ENCODE assay signal across 17 cellular contexts in the genomic region with DNA sequence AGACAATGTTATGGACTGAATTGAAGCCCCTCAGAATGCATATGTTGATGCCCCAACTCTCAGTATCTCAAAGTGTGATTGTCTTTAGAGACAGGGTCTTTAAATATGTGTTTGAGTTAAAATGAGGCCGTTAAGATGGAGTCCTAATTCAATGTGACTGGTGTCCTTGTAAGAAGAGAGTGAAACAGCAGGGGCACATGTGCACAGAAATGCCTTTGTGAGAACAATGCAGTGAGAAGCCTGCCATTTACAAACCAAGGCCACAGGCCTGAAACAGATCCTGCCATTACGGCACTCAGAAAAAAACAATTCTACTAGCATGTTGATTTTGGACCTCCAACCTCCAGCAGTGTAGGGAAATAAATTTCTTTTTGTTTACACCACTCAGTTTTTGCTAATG.
A peak's percentile ranks its signal among the peaks of the same experiment; 100 is the strongest.
DNase-seq lines count a peak whose midpoint lies in the region; ATAC-seq and TF ChIP-seq lines count a peak whose summit lies in the region.
"Had no signal": no experiment of that assay in that cellular context is flagged by ENCODE, and none has a peak within 500 bp of the region (broad histone marks: within the 10 kb centered on the region; RNA-seq: fewer than 3 reads in every experiment).

No MANE protein-coding gene starts in this region.

- no peak overlapping the region for H3K4me3 ChIP-seq in DND-41 (ENCODE audit: low read depth in 1 of 2, low read length in 2 of 2)
- no peak overlapping the region for H3K4me3 ChIP-seq in endodermal cell (ENCODE audit: low read length)
- H3K4me3 ChIP-seq in neuron (ENCODE audit: low read length) = no peak overlapping the region
- H3K4me3 ChIP-seq: GM12878 had no signal

- H3K27me3 Mint-ChIP-seq in endodermal cell (ENCODE audit: insufficient read depth) = peaks cover 3% of the 10 kb centered on the region
- no peaks in the 10 kb centered on the region for H3K27me3 Mint-ChIP-seq in activated T-helper 1 cell treated with anti-CD3 and anti-CD28 coated beads, Interleukin-12 subunit alpha, Interleukin-12 subunit beta, Interleukin-2, Interleukin-4 antibody, amounts not matched to agents 30 ng/mL and 10 ng/mL and 1 ng/mL, durations not matched to agents 14 hours and 24 hours and 36 hours (ENCODE audit: insufficient read depth)

- ATAC-seq in DND-41 (ENCODE audit: insufficient read depth, low read depth) (no peak), HG02852 (IDR thresholded peaks at IDR 0.05; ENCODE audit: unreplicated experiment) (no peak)
- ATAC-seq: GM12878 had no signal

- DNase-seq in DND-41 = no peak
- DNase-seq in NCI-H2171 treated with DMSO at 0.1 percent for 48 hours (lab: John Stamatoyannopoulos, UW) = peak; percentile 68
- DNase-seq in endodermal cell = no peak
- DNase-seq in activated T-helper 1 cell treated with anti-CD3 and anti-CD28 coated beads, Interleukin-12 subunit alpha, Interleukin-12 subunit beta, Interleukin-2, Interleukin-4 antibody, amounts not matched to agents 30 ng/mL and 10 ng/mL and 1 ng/mL, durations not matched to agents 14 hours and 24 hours and 36 hours (ENCODE audit: low spot score) = no peak
- DNase-seq in posterior vena cava (ENCODE audit: low spot score) = no peak
- DNase-seq: C1 segment of cervical spinal cord; Calu3; CD4-positive, alpha-beta T cell; DMS 273 treated with DMSO at 0.1 percent for 48 hours; GOT3; HCEC 1CT; HFFc6; IMR-90 had no signal

- H3K27ac ChIP-seq in DND-41 (ENCODE audit: low read length) (no peak overlapping the region), endodermal cell (ENCODE audit: low read depth, low read length) (peak overlapping the region; percentile 48)

- peaks cover 12% of the 10 kb centered on the region for H3K9me3 Mint-ChIP-seq in endodermal cell
- no peaks in the 10 kb centered on the region for H3K9me3 Mint-ChIP-seq in activated T-helper 1 cell treated with anti-CD3 and anti-CD28 coated beads, Interleukin-12 subunit alpha, Interleukin-12 subunit beta, Interleukin-2, Interleukin-4 antibody, amounts not matched to agents 30 ng/mL and 10 ng/mL and 1 ng/mL, durations not matched to agents 14 hours and 24 hours and 36 hours
- H3K9me3 Mint-ChIP-seq: CD4-positive, alpha-beta T cell had no signal

- H3K4me1 ChIP-seq in DND-41 (ENCODE audit: insufficient read depth, low read length) (no peaks in the 10 kb centered on the region), endodermal cell (ENCODE audit: control insufficient read depth, insufficient read depth, low read length) (no peaks in the 10 kb centered on the region), neuron (ENCODE audit: insufficient read depth, low read length) (peaks cover 7% of the 10 kb centered on the region)

- H3K9me3 ChIP-seq in DND-41 (ENCODE audit: insufficient read depth, low read length, severe bottlenecking) = no peaks in the 10 kb centered on the region
- no peaks in the 10 kb centered on the region for H3K9me3 ChIP-seq in endodermal cell (ENCODE audit: control insufficient read depth, low read length)
- no peaks in the 10 kb centered on the region for H3K9me3 ChIP-seq in neuron (ENCODE audit: low read length)

- no peak overlapping the region for H3K4me2 ChIP-seq in DND-41 (ENCODE audit: insufficient read depth, low read length)

- H2AFZ ChIP-seq in DND-41 (ENCODE audit: low read depth, low read length) = peak overlapping the region; percentile 21; the same call in 1 of the 2 replicates
- peak overlapping the region; percentile 77 for H2AFZ ChIP-seq in neuron (ENCODE audit: low read depth, low read length)

- H3K4me1 Mint-ChIP-seq in endodermal cell = peaks cover 11% of the 10 kb centered on the region
- no peaks in the 10 kb centered on the region for H3K4me1 Mint-ChIP-seq in activated T-helper 1 cell treated with anti-CD3 and anti-CD28 coated beads, Interleukin-12 subunit alpha, Interleukin-12 subunit beta, Interleukin-2, Interleukin-4 antibody, amounts not matched to agents 30 ng/mL and 10 ng/mL and 1 ng/mL, durations not matched to agents 14 hours and 24 hours and 36 hours (ENCODE audit: low read depth)
- H3K4me1 Mint-ChIP-seq: B cell had no signal

- no peak overlapping the region for H3K27ac Mint-ChIP-seq in endodermal cell
- H3K27ac Mint-ChIP-seq in activated T-helper 1 cell treated with anti-CD3 and anti-CD28 coated beads, Interleukin-12 subunit alpha, Interleukin-12 subunit beta, Interleukin-2, Interleukin-4 antibody, amounts not matched to agents 30 ng/mL and 10 ng/mL and 1 ng/mL, durations not matched to agents 14 hours and 24 hours and 36 hours = no peak overlapping the region
- H3K27ac Mint-ChIP-seq: B cell; CD4-positive, alpha-beta T cell; HFFc6 had no signal

- no peaks in the 10 kb centered on the region for H3K36me3 Mint-ChIP-seq in endodermal cell (ENCODE audit: low read depth)
- H3K36me3 Mint-ChIP-seq in activated T-helper 1 cell treated with anti-CD3 and anti-CD28 coated beads, Interleukin-12 subunit alpha, Interleukin-12 subunit beta, Interleukin-2, Interleukin-4 antibody, amounts not matched to agents 30 ng/mL and 10 ng/mL and 1 ng/mL, durations not matched to agents 14 hours and 24 hours and 36 hours (ENCODE audit: low read depth) = no peaks in the 10 kb centered on the region

- TF ChIP-seq CTCF in DND-41 (IDR thresholded peaks at IDR 0.05; ENCODE audit: borderline replicate concordance, extremely low read depth, low read length, poor library complexity, severe bottlenecking) = no peak
- no peak for TF ChIP-seq CTCF in endodermal cell (conservative IDR thresholded peaks at IDR 0.05)

- H3K9ac ChIP-seq in DND-41 (ENCODE audit: low read depth, low read length) = no peak overlapping the region
- H3K9ac ChIP-seq in endodermal cell (ENCODE audit: extremely low read depth, low read length, poor library complexity, severe bottlenecking) = no peak overlapping the region

- 83 to 100% methylated on average over 2 of the region's 2 CpGs for WGBS in endodermal cell (ENCODE audit: insufficient coverage in 1 of 2, insufficient read length in 1 of 2), 2 experiments

- no peaks in the 10 kb centered on the region for H4K20me1 ChIP-seq in DND-41 (ENCODE audit: insufficient read depth, low read length)

- H3K36me3 ChIP-seq in DND-41 (ENCODE audit: insufficient read depth, low read length) = no peaks in the 10 kb centered on the region
- H3K36me3 ChIP-seq in endodermal cell (ENCODE audit: control insufficient read depth, insufficient read depth, low read length) = no peaks in the 10 kb centered on the region
- H3K36me3 ChIP-seq in neuron (ENCODE audit: insufficient read depth, low read length) = no peaks in the 10 kb centered on the region

- H3K4me3 Mint-ChIP-seq in endodermal cell = no peak overlapping the region
- H3K4me3 Mint-ChIP-seq in activated T-helper 1 cell treated with anti-CD3 and anti-CD28 coated beads, Interleukin-12 subunit alpha, Interleukin-12 subunit beta, Interleukin-2, Interleukin-4 antibody, amounts not matched to agents 30 ng/mL and 10 ng/mL and 1 ng/mL, durations not matched to agents 14 hours and 24 hours and 36 hours = no peak overlapping the region
- H3K4me3 Mint-ChIP-seq: B cell; CD4-positive, alpha-beta T cell; HFFc6 had no signal

- no peaks in the 10 kb centered on the region for H3K79me2 ChIP-seq in DND-41 (ENCODE audit: insufficient read depth, low read length)

- H3K27me3 ChIP-seq in DND-41 (ENCODE audit: insufficient read depth, low read length, poor library complexity) (no peaks in the 10 kb centered on the region), endodermal cell (ENCODE audit: control insufficient read depth, insufficient read depth, low read length, poor library complexity, severe bottlenecking) (no peaks in the 10 kb centered on the region), neuron (ENCODE audit: insufficient read depth, low read length) (no peaks in the 10 kb centered on the region)

- intact Hi-C loops in activated T-helper 1 cell treated with anti-CD3 and anti-CD28 coated beads, Interleukin-12 subunit alpha, Interleukin-12 subunit beta, Interleukin-2, Interleukin-4 antibody, amounts not matched to agents 30 ng/mL and 10 ng/mL and 1 ng/mL, durations not matched to agents 14 hours and 24 hours and 36 hours (cut with micrococcal nuclease) = no loop called here
- intact Hi-C loops in posterior vena cava (cut with DNase I) = no loop called here
